In the genomic region with DNA sequence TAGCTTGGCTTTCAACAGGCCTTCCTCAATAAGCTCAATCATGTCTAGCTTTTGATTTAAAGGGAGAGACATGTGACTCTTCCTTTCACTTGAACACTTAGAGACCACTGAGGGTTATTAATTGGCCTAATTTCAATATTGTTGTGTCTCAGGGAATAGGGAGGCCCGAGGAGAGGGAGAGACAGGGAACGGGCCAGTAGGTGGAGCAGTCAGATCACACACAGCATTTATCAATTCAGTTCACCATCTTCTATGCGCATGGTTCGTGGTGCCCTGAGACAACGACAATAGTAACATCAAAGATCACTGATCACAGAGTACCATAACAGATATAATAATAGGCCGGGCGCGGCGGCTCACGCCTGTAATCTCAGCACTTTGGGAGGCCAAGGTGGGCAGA, we compare ENCODE assay signal across 9 cellular contexts. TPM values are rescaled to one million over a fixed set of nuclear protein-coding genes. Genes with fewer than 3 reads are reported as not detected.
A peak's percentile ranks its signal among the peaks of the same experiment; 100 is the strongest.
DNase-seq lines count a peak whose midpoint lies in the region; ATAC-seq and TF ChIP-seq lines count a peak whose summit lies in the region.
"Had no signal": no experiment of that assay in that cellular context is flagged by ENCODE, and none has a peak within 500 bp of the region (broad histone marks: within the 10 kb centered on the region; RNA-seq: fewer than 3 reads in every experiment).

No MANE protein-coding gene starts in this region.

- H3K9me3 ChIP-seq in RWPE2 (ENCODE audit: severe bottlenecking), result no peaks in the 10 kb centered on the region
- H3K9me3 ChIP-seq: A549 had no signal

- H3K27ac ChIP-seq in RWPE2 (ENCODE audit: poor library complexity, severe bottlenecking) (no peak overlapping the region), dorsolateral prefrontal cortex (no peak overlapping the region)
- H3K27ac ChIP-seq: A549 had no signal

- no peaks in the 10 kb centered on the region for H3K27me3 Mint-ChIP-seq in nephron progenitor cell (ENCODE audit: low read depth, poor library complexity)

- H3K9me3 Mint-ChIP-seq in nephron progenitor cell, result peaks cover 28% of the 10 kb centered on the region

- intact Hi-C loops in dorsolateral prefrontal cortex (cut with DNase I), result no loop called here

- peaks cover 9% of the 10 kb centered on the region for H3K36me3 Mint-ChIP-seq in nephron progenitor cell (ENCODE audit: low read depth)

- no peaks in the 10 kb centered on the region for H3K4me1 Mint-ChIP-seq in nephron progenitor cell

- H3K4me1 ChIP-seq in RWPE2 (ENCODE audit: insufficient read depth, poor library complexity, severe bottlenecking), result no peaks in the 10 kb centered on the region
- H3K4me1 ChIP-seq: A549 had no signal

- ATAC-seq in RWPE2 (ENCODE audit: low read depth) (no peak), GM18909 (IDR thresholded peaks at IDR 0.05; ENCODE audit: poor library complexity, unreplicated experiment) (no peak), GM21576 (IDR thresholded peaks at IDR 0.05; ENCODE audit: unreplicated experiment) (no peak)
- ATAC-seq: A549 had no signal

- H3K4me3 Mint-ChIP-seq in nephron progenitor cell, result no peak overlapping the region

- no peaks in the 10 kb centered on the region for H3K36me3 ChIP-seq in RWPE2 (ENCODE audit: low read depth)

- peak; percentile 21 for TF ChIP-seq CTCF in RWPE2 (IDR thresholded peaks at IDR 0.05; ENCODE audit: poor library complexity, severe bottlenecking)
- peak in 51 of 56 donors; percentile 15 to 65 (median 40) for TF ChIP-seq CTCF in dorsolateral prefrontal cortex (IDR thresholded peaks at IDR 0.05 in 54 of 56, conservative IDR thresholded peaks at IDR 0.05 in 2 of 56; ENCODE audit: low read depth in 1 of 56, partially characterized antibody in 56 of 56)
- TF ChIP-seq CTCF in nephron progenitor cell (IDR thresholded peaks at IDR 0.05), result peak; percentile 19

- DNase-seq in DMS53 (lab: John Stamatoyannopoulos, UW) (peak; percentile 36), DMS53 treated with DMSO at 0.1 percent for 48 hours (lab: John Stamatoyannopoulos, UW; ENCODE audit: unreplicated experiment) (no peak), RWPE2 (ENCODE audit: low spot score) (no peak), dorsolateral prefrontal cortex (peak in 5 of 10 donors; percentile 19 to 34 (median 29)), nephron progenitor cell (peak; percentile 12), GM19240 (ENCODE audit: insufficient read length, low spot score) (no peak)

- H3K27me3 ChIP-seq in RWPE2 (ENCODE audit: insufficient read depth, poor library complexity, severe bottlenecking), result no peaks in the 10 kb centered on the region
- peaks cover 0 to 38% (median 5%) of the 10 kb centered on the region in 45 donors for H3K27me3 ChIP-seq in dorsolateral prefrontal cortex

- H3K4me3 ChIP-seq in RWPE2 (ENCODE audit: severe bottlenecking) (no peak overlapping the region), dorsolateral prefrontal cortex (peak overlapping the region in 1 of 59 donors; percentile 11)
- H3K4me3 ChIP-seq: A549 had no signal

- peak overlapping the region; percentile 92 for H3K27ac Mint-ChIP-seq in nephron progenitor cell

RNA-seq across cellular contexts. Expression of gene ZNF81, which starts 17.8 kb away (rescaled TPM):
- 10 to 100 TPM; 13.5 to 35.3 (median 21.3) TPM for total RNA-seq in dorsolateral prefrontal cortex

Comparison
In these comparisons a context has a peak if more than half of its experiments do, and no peak if none do; other contexts are left out.
1. DNase-seq: peak in DMS53 (single experiment) and nephron progenitor cell (single experiment); none in DMS53 treated with DMSO at 0.1 percent for 48 hours (single experiment), RWPE2 (single experiment) and GM19240 (single experiment).
2. Peak in every context shown above with its lines, with median percentiles within 50 percentile points of each other: CTCF ChIP-seq.